24 cellular contexts compared by ENCODE assay signal in genomic region chr11:68324695-68325094, GRCh38.
"Had no signal": no experiment of that assay in that cellular context is flagged by ENCODE, and none has a peak within 500 bp of the region (broad histone marks: within the 10 kb centered on the region; RNA-seq: fewer than 3 reads in every experiment).

No MANE protein-coding gene starts in this region.

- H3K4me3 Mint-ChIP-seq: memory B cell; mesothelial cell of epicardium; natural killer cell; neural crest cell; stimulated activated naive B cell treated with anti-CD40 and anti-IgM and Interleukin-4, amounts not matched to agents 10 μg/mL and 1 μg/mL and 100 μg/mL, for 72 hours; stimulated activated naive CD8-positive, alpha-beta T cell treated with anti-CD3 and anti-CD28 coated beads, Interleukin-15, amount 100 ng/mL, for 72 hours had no signal

- H3K4me3 ChIP-seq: esophagus muscularis mucosa, gastrocnemius medialis, heart right ventricle, left lung, lower lobe of right lung, pancreas, sigmoid colon, skin epidermis, testis, tibial nerve had no signal

- DNase-seq: effector memory CD4-positive, alpha-beta T cell; gastrocnemius medialis; heart right ventricle; hypothalamus; islet precursor cell; left lung; lower lobe of right lung; natural killer cell; nucleus accumbens; sigmoid colon; stimulated activated CD4-positive, alpha-beta T cell treated with anti-CD3 and anti-CD28 coated beads, Interleukin-2, amount 100 ng/mL, for 24 hours; stimulated activated CD4-positive, alpha-beta T cell treated with anti-CD3 and anti-CD28 coated beads, Interleukin-4, amount 100 ng/mL, for 4 hours; stimulated activated naive B cell treated with anti-CD40 and anti-IgM and Interleukin-4, amounts not matched to agents 10 μg/mL and 1 μg/mL and 100 μg/mL, for 72 hours; stimulated activated naive CD8-positive, alpha-beta T cell treated with anti-CD3 and anti-CD28 coated beads, Interleukin-15, amount 100 ng/mL, for 72 hours; testis had no signal

- H3K9me3 Mint-ChIP-seq: memory B cell; natural killer cell; neural crest cell; stimulated activated naive B cell treated with anti-CD40 and anti-IgM and Interleukin-4, amounts not matched to agents 10 μg/mL and 1 μg/mL and 100 μg/mL, for 72 hours; stimulated activated naive CD8-positive, alpha-beta T cell treated with anti-CD3 and anti-CD28 coated beads, Interleukin-15, amount 100 ng/mL, for 72 hours had no signal

- H3K27me3 Mint-ChIP-seq: progenitor cell of endocrine pancreas had no signal

- H3K36me3 ChIP-seq: esophagus muscularis mucosa, gastrocnemius medialis, heart right ventricle, left lung, lower lobe of right lung, pancreas, sigmoid colon, tibial nerve had no signal

- H3K27ac ChIP-seq: epithelial cell of prostate, gastrocnemius medialis, left lung, sigmoid colon, skin epidermis, testis, tibial nerve had no signal

- H3K36me3 Mint-ChIP-seq: memory B cell; natural killer cell; stimulated activated naive B cell treated with anti-CD40 and anti-IgM and Interleukin-4, amounts not matched to agents 10 μg/mL and 1 μg/mL and 100 μg/mL, for 72 hours had no signal

- H3K9me3 ChIP-seq: esophagus muscularis mucosa, gastrocnemius medialis, heart right ventricle, left lung, lower lobe of right lung, pancreas, sigmoid colon, testis, tibial nerve had no signal

- H3K27me3 ChIP-seq: esophagus muscularis mucosa, gastrocnemius medialis, left lung, pancreas, sigmoid colon, testis, tibial nerve had no signal

- H3K27ac Mint-ChIP-seq: memory B cell; mesothelial cell of epicardium; natural killer cell; stimulated activated naive B cell treated with anti-CD40 and anti-IgM and Interleukin-4, amounts not matched to agents 10 μg/mL and 1 μg/mL and 100 μg/mL, for 72 hours; stimulated activated naive CD8-positive, alpha-beta T cell treated with anti-CD3 and anti-CD28 coated beads, Interleukin-15, amount 100 ng/mL, for 72 hours had no signal

- ATAC-seq: gastrocnemius medialis; left lung; pancreas; stimulated activated naive B cell treated with anti-CD40 and anti-IgM and Interleukin-4, amounts not matched to agents 10 μg/mL and 1 μg/mL and 100 μg/mL, for 72 hours; stimulated activated naive CD8-positive, alpha-beta T cell treated with anti-CD3 and anti-CD28 coated beads, Interleukin-15, amount 100 ng/mL, for 72 hours had no signal
